Comparison of ENCODE assay signal across 22 cellular contexts in genomic region chr13:40381935-40382764, GRCh38.
DNase-seq lines count a peak whose midpoint lies in the region; ATAC-seq and TF ChIP-seq lines count a peak whose summit lies in the region.
"Had no signal": no experiment of that assay in that cellular context is flagged by ENCODE, and none has a peak within 500 bp of the region (broad histone marks: within the 10 kb centered on the region; RNA-seq: fewer than 3 reads in every experiment).

No MANE protein-coding gene starts in this region.

- no peaks in the 10 kb centered on the region; the same call in 1 of the 2 replicates for H3K27me3 Mint-ChIP-seq in WTC11 (ENCODE audit: low read depth)
- H3K27me3 Mint-ChIP-seq: activated CD4-positive, alpha-beta T cell treated with anti-CD3 and anti-CD28 coated beads, Interleukin-2, amount 10 ng/mL, durations not matched to agents 24 days and 14 days had no signal

- H3K9me3 Mint-ChIP-seq in WTC11 = peaks cover 13% of the 10 kb centered on the region

- intact Hi-C loops in left ventricle myocardium superior (cut with micrococcal nuclease) = no loop called here

- no peak overlapping the region for H3K4me3 Mint-ChIP-seq in WTC11
- H3K4me3 Mint-ChIP-seq: activated CD4-positive, alpha-beta T cell treated with anti-CD3 and anti-CD28 coated beads, Interleukin-2, amount 10 ng/mL, durations not matched to agents 24 days and 14 days; natural killer cell treated with Interleukin-12 subunit alpha and Interleukin-12 subunit beta and Interleukin-15 and Interleukin-18, amount 100 ng/mL, for 72 hours had no signal

- H3K4me1 Mint-ChIP-seq in WTC11 = peaks cover 36% of the 10 kb centered on the region

- ATAC-seq in WTC11 (peak; percentile 85), left ventricle myocardium superior (peak; percentile 62), omental fat pad (ENCODE audit: low FRiP score) (peak; percentile 33), HG02884 (IDR thresholded peaks at IDR 0.05; ENCODE audit: unreplicated experiment) (no peak), HG03342 (IDR thresholded peaks at IDR 0.05; ENCODE audit: unreplicated experiment) (no peak)
- ATAC-seq: left lung had no signal

- DNase-seq in ELF-1 (ENCODE audit: low read depth, low spot score) (peak; percentile 47), WTC11 (ENCODE audit: low spot score) (peak; percentile 49), left ventricle myocardium superior (peak; percentile 47), omental fat pad (ENCODE audit: low spot score) (no peak), DMS53 (lab: John Stamatoyannopoulos, UW) (no peak), OCI-M2 (lab: John Stamatoyannopoulos, UW; ENCODE audit: unreplicated experiment) (no peak)
- DNase-seq: activated CD4-positive, alpha-beta T cell treated with anti-CD3 and anti-CD28 coated beads, Interleukin-2, amount 10 ng/mL, durations not matched to agents 24 days and 14 days; activated effector memory CD4-positive, alpha-beta T cell treated with Interleukin-2 at 50 U/mL for 16 hours; DMS 273 treated with DMSO at 0.1 percent for 48 hours; left lung; midbrain; NCI-H1694; NCI-H2171 treated with DMSO at 0.1 percent for 48 hours; NCI-H526; RPMI8226; stimulated activated CD8-positive, alpha-beta memory T cell treated with anti-CD3 and anti-CD28 coated beads, Interleukin-4, amount 100 ng/mL, for 48 hours; stomach; T-helper 2 cell; transverse colon had no signal

- CTCF ChIA-PET in WTC11 (lab: Charles Lee) = no interaction called here

- POLR2A ChIA-PET in WTC11 (lab: Charles Lee) = no interaction called here

- H3K27ac Mint-ChIP-seq in WTC11 = peak overlapping the region; percentile 36; the same call in 1 of the 2 replicates
- H3K27ac Mint-ChIP-seq: activated CD4-positive, alpha-beta T cell treated with anti-CD3 and anti-CD28 coated beads, Interleukin-2, amount 10 ng/mL, durations not matched to agents 24 days and 14 days; natural killer cell treated with Interleukin-12 subunit alpha and Interleukin-12 subunit beta and Interleukin-15 and Interleukin-18, amount 100 ng/mL, for 72 hours had no signal

- H3K36me3 Mint-ChIP-seq in WTC11 = 0 out of 2 replicates have a peak, but pooled peaks cover 3% of the 10 kb centered on the region
- H3K36me3 Mint-ChIP-seq: natural killer cell treated with Interleukin-12 subunit alpha and Interleukin-12 subunit beta and Interleukin-15 and Interleukin-18, amount 100 ng/mL, for 72 hours had no signal

- TF ChIP-seq CTCF in WTC11 (IDR thresholded peaks at IDR 0.05) = no peak
- TF ChIP-seq CTCF in omental fat pad (IDR thresholded peaks at IDR 0.05) = no peak

TF ChIP-seq in WTC11, 78 proteins besides CTCF, POLR2A, EP300 and RAD21:
- TF ChIP-seq ZNF396 (CRISPR knock-in tag; IDR thresholded peaks at IDR 0.05; ENCODE audit: borderline replicate concordance) (no peak), FOXP1 (CRISPR knock-in tag; IDR thresholded peaks at IDR 0.05; ENCODE audit: borderline replicate concordance) (no peak), ZNF532 (CRISPR knock-in tag; IDR thresholded peaks at IDR 0.05; ENCODE audit: borderline replicate concordance) (no peak), ZNF281 (CRISPR knock-in tag; IDR thresholded peaks at IDR 0.05) (no peak)

Comparison
In these comparisons a context has a peak if more than half of its experiments do, and no peak if none do; other contexts are left out.
1. DNase-seq: peak in ELF-1 (single experiment), WTC11 (single experiment) and left ventricle myocardium superior (single experiment); none in omental fat pad (single experiment), DMS53 (single experiment) and OCI-M2 (single experiment).
2. ATAC-seq: peak in WTC11 (single experiment), left ventricle myocardium superior (single experiment) and omental fat pad (single experiment); none in HG02884 (single experiment) and HG03342 (single experiment).